ENCODE assay signal across 14 cellular contexts in genomic region chr1:177858222-177858894, GRCh38.
DNase-seq lines count a peak whose midpoint lies in the region; ATAC-seq, FAIRE-seq and TF ChIP-seq lines count a peak whose summit lies in the region.
"Had no signal": no experiment of that assay in that cellular context is flagged by ENCODE, and none has a peak within 500 bp of the region (broad histone marks: within the 10 kb centered on the region; RNA-seq: fewer than 3 reads in every experiment).

No MANE protein-coding gene starts in this region.

- POLR2A ChIA-PET in IMR-90 (lab: Charles Lee; ENCODE audit: unreplicated experiment), result no interaction called here

- TF ChIP-seq RAD21 in IMR-90 (IDR thresholded peaks at IDR 0.05; ENCODE audit: low read length), result no peak

- no peak overlapping the region for H2BK120ac ChIP-seq in IMR-90 (ENCODE audit: low read depth, low read length)

- H3K4me1 ChIP-seq in IMR-90 (ENCODE audit: control insufficient read depth, insufficient read depth, low read length), result 0 out of 2 replicates have a peak, but pooled peaks cover 2% of the 10 kb centered on the region
- H3K4me1 ChIP-seq in keratinocyte (ENCODE audit: control insufficient read depth, extremely low read depth, insufficient read depth, low read length), result no peaks in the 10 kb centered on the region
- H3K4me1 ChIP-seq: left lung had no signal

- no peaks in the 10 kb centered on the region for H3K9me3 ChIP-seq in IMR-90 (ENCODE audit: control insufficient read depth, insufficient read depth, low read length)
- H3K9me3 ChIP-seq in keratinocyte (ENCODE audit: control insufficient read depth, low read depth, low read length), result no peaks in the 10 kb centered on the region
- H3K9me3 ChIP-seq: left lung had no signal

- TF ChIP-seq POLR2A in IMR-90 (IDR thresholded peaks at IDR 0.05; ENCODE audit: low read depth, low read length), result no peak

- H3K23ac ChIP-seq in IMR-90 (ENCODE audit: low read depth, low read length), result no peak overlapping the region

- H2BK15ac ChIP-seq in IMR-90 (ENCODE audit: low read depth, low read length), result no peak overlapping the region

- H3K36me3 ChIP-seq in IMR-90 (ENCODE audit: control insufficient read depth, insufficient read depth, low read length) (no peaks in the 10 kb centered on the region), keratinocyte (ENCODE audit: control insufficient read depth in 2 of 2, extremely low read depth in 1 of 2, insufficient read depth in 2 of 2, low read length in 2 of 2) (no peaks in the 10 kb centered on the region)
- H3K36me3 ChIP-seq: brain microvascular endothelial cell, left lung had no signal

- no peak overlapping the region for H3K27ac ChIP-seq in IMR-90 (ENCODE audit: insufficient read depth, low read length)
- H3K27ac ChIP-seq in keratinocyte (ENCODE audit: control insufficient read depth, insufficient read depth, low read length), result no peak overlapping the region
- H3K27ac ChIP-seq: brain microvascular endothelial cell, left lung had no signal

- no peak overlapping the region for H2BK5ac ChIP-seq in IMR-90 (ENCODE audit: low read depth, low read length, poor library complexity, severe bottlenecking)

- no TSS peak for BruUV-seq in IMR-90 (replicated peaks; lab: Mats Ljungman, UMichigan)

- H3K56ac ChIP-seq in IMR-90 (ENCODE audit: extremely low read depth, insufficient read depth, low read length), result no peak overlapping the region

- no peak overlapping the region for H4K5ac ChIP-seq in IMR-90 (ENCODE audit: low read depth, low read length)

- peak; percentile 61 for DNase-seq in AG20443 (ENCODE audit: low spot score)
- peak; percentile 59 for DNase-seq in IMR-90
- peak; percentile 73 for DNase-seq in RPMI8226
- DNase-seq in keratinocyte (ENCODE audit: low read depth, low spot score), result no peak
- no peak for DNase-seq in SK-N-DZ (ENCODE audit: low spot score)
- DNase-seq in activated CD4-positive, alpha-beta T cell treated with anti-CD3 and anti-CD28 coated beads, Interleukin-2, amount 50 U/mL, for 1 hour, result no peak
- DNase-seq: brain microvascular endothelial cell; CD4-positive, CD25-positive, alpha-beta regulatory T cell; left lung; T-helper 2 cell; trophoblast cell had no signal

- H2AFZ ChIP-seq in IMR-90 (replicated peaks; ENCODE audit: low read length, poor library complexity) (peak overlapping the region; percentile 46), keratinocyte (ENCODE audit: control insufficient read depth, low read length) (peak overlapping the region; percentile 44)

- TF ChIP-seq CTCF in IMR-90 (conservative IDR thresholded peaks at IDR 0.05; ENCODE audit: low read depth, low read length) (no peak), keratinocyte (optimal IDR thresholded peaks at IDR 0.05 in 1 of 3, IDR thresholded peaks at IDR 0.05 in 1 of 3, conservative IDR thresholded peaks at IDR 0.05 in 1 of 3; ENCODE audit: extremely low read depth in 1 of 3, insufficient read depth in 2 of 3, low read length in 3 of 3) (no peak)

- no peak overlapping the region for H4K91ac ChIP-seq in IMR-90 (ENCODE audit: insufficient read depth, low read depth, low read length)

- H2BK20ac ChIP-seq in IMR-90 (ENCODE audit: low read depth, low read length), result peak overlapping the region; percentile 59; the same call in 1 of the 2 replicates

- peak; percentile 9 for FAIRE-seq in keratinocyte (lab: Jason Lieb, UNC)
- FAIRE-seq: GM12891 had no signal

- H3K4me2 ChIP-seq in IMR-90 (ENCODE audit: low read depth, low read length), result no peak overlapping the region
- peak overlapping the region; percentile 23 for H3K4me2 ChIP-seq in keratinocyte (ENCODE audit: control insufficient read depth, extremely low read depth, insufficient read depth, low read depth, low read length)

- H4K20me1 ChIP-seq in IMR-90 (ENCODE audit: insufficient read depth, low read length) (no peaks in the 10 kb centered on the region), keratinocyte (ENCODE audit: control insufficient read depth, extremely low read depth, insufficient read depth, low read length) (no peaks in the 10 kb centered on the region)

- H3K18ac ChIP-seq in IMR-90 (ENCODE audit: low read depth, low read length), result no peak overlapping the region

- CTCF ChIA-PET in IMR-90 (lab: Yijun Ruan, JAX), result interaction anchor here (0.6 kb wide), 1 partner anchor 238 kb away, joined by 3 read pairs; no protein-coding TSS in a partner anchor

- no peak overlapping the region for H2AK9ac ChIP-seq in IMR-90 (replicated peaks; ENCODE audit: low read depth, low read length, poor library complexity)

- no peak overlapping the region for H2AK5ac ChIP-seq in IMR-90 (ENCODE audit: low read depth, low read length)

- H3K9me1 ChIP-seq in IMR-90 (ENCODE audit: insufficient read depth, low read length), result no peaks in the 10 kb centered on the region
- H3K9me1 ChIP-seq in keratinocyte (ENCODE audit: control insufficient read depth, extremely low read depth, insufficient read depth, low read length), result no peaks in the 10 kb centered on the region

- no peak overlapping the region for H3K4me3 ChIP-seq in IMR-90 (ENCODE audit: insufficient read depth, low read depth, low read length)
- no peak overlapping the region for H3K4me3 ChIP-seq in keratinocyte (ENCODE audit: control insufficient read depth in 2 of 3, extremely low read depth in 1 of 3, insufficient read depth in 2 of 3, low read depth in 1 of 3, low read length in 3 of 3)
- H3K4me3 ChIP-seq: left lung had no signal

- H3K79me2 ChIP-seq in keratinocyte (ENCODE audit: control insufficient read depth, insufficient read depth, low read length), result no peaks in the 10 kb centered on the region

- H3K9ac ChIP-seq in IMR-90 (ENCODE audit: low read depth, low read length) (no peak overlapping the region), keratinocyte (ENCODE audit: control insufficient read depth, extremely low read depth, insufficient read depth, low read length) (no peak overlapping the region)

- H3K4ac ChIP-seq in IMR-90 (ENCODE audit: low read depth, low read length), result no peak overlapping the region

- in situ Hi-C loops in IMR-90 (cut with MboI; ENCODE audit: low sequenced_read_pairs), result no loop called here

- no peak overlapping the region for H4K8ac ChIP-seq in IMR-90 (ENCODE audit: low read depth in 2 of 2, low read length in 2 of 2)

- dilution Hi-C loops in IMR-90 (cut with HindIII; ENCODE audit: low sequenced_read_pairs, unreplicated experiment) (no loop called here), keratinocyte (cut with MboI; ENCODE audit: extremely low pct_ligation_motif_present, low sequenced_read_pairs) (no loop called here)

- H3K79me1 ChIP-seq in IMR-90 (ENCODE audit: low read depth in 1 of 2, low read length in 2 of 2), result no peaks in the 10 kb centered on the region

- intact Hi-C loops in IMR-90 (cut with micrococcal nuclease), result no loop called here

- H3K14ac ChIP-seq in IMR-90 (replicated peaks; ENCODE audit: low read depth, low read length), result no peak overlapping the region

- H3K27me3 ChIP-seq in IMR-90 (ENCODE audit: control insufficient read depth, insufficient read depth, low read length) (no peaks in the 10 kb centered on the region), keratinocyte (ENCODE audit: control insufficient read depth, extremely low read depth, insufficient read depth, low read length) (no peaks in the 10 kb centered on the region)
- H3K27me3 ChIP-seq: brain microvascular endothelial cell, left lung had no signal

- WGBS in IMR-90 (ENCODE audit: extremely low coverage in 2 of 2, insufficient read length in 1 of 2), 2 experiments, result no CpG with 5 or more reads among the region's 11 CpGs

- ATAC-seq in IMR-90 (ENCODE audit: low read depth) (peak; percentile 74), GM21529 (IDR thresholded peaks at IDR 0.05; ENCODE audit: unreplicated experiment) (no peak), HG03025 (IDR thresholded peaks at IDR 0.05; ENCODE audit: low FRiP score, unreplicated experiment) (no peak)
- ATAC-seq: left lung had no signal

TF ChIP-seq in IMR-90, 13 proteins besides CTCF, POLR2A, EP300 and RAD21:
- TF ChIP-seq MAFK (IDR thresholded peaks at IDR 0.05; ENCODE audit: low read depth, low read length) (no peak), NFE2L2 (IDR thresholded peaks at IDR 0.05; ENCODE audit: low read depth, low read length) (no peak)

Comparison
In these comparisons a context has a peak if more than half of its experiments do, and no peak if none do; other contexts are left out.
1. DNase-seq: peak in AG20443 (single experiment), IMR-90 (single experiment) and RPMI8226 (single experiment); none in keratinocyte (single experiment), SK-N-DZ (single experiment) and activated CD4-positive, alpha-beta T cell treated with anti-CD3 and anti-CD28 coated beads, Interleukin-2, amount 50 U/mL, for 1 hour (single experiment).